ENCODE assay signal across 10 cellular contexts in the genomic region with DNA sequence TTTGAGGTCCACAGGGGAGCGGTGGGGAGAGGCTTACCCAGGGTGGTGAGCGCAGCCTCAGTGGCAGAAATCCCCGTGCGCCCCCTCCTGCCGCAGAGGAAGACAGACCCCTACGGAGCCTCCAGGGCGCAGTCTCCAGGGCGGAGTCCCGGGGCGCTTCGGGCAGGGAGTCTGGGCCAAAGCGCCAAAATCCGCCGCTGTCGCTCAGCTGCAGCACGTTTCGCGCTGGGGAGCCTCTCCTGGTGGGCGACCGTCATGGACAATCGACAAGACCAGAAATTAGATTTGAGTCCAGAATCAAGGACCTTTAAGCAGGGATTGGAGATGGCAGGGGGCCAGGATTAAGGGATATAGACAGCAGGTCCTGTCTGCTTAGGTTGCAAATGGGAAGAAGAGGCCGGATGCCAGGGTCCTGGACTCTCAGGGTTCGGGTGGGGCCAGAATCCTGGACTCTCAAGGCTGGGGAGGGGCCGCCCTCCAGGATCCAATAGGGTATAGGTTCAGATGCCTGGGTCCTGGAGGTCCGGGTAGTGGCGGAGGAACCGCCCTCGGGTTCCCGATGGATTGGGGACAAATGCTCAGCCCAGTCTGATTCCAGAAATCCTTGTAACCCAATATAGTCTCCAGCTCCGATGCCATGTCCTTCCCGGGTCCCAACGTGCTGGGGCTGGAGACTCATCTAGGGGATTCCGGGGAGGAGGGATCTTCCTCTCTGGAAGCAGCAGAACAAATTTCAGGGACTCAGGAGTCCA. TPM values are rescaled to one million over a fixed set of nuclear protein-coding genes. Genes with fewer than 3 reads are reported as not detected.
DNase-seq lines count a peak whose midpoint lies in the region; ATAC-seq and TF ChIP-seq lines count a peak whose summit lies in the region.
"Had no signal": no experiment of that assay in that cellular context is flagged by ENCODE, and none has a peak within 500 bp of the region (broad histone marks: within the 10 kb centered on the region; RNA-seq: fewer than 3 reads in every experiment).

No MANE protein-coding gene starts in this region.

- in situ Hi-C loops in brain microvascular endothelial cell (cut with HindIII; ENCODE audit: low pct_ligation_motif_present, low sequenced_read_pairs) (no loop called here), transverse colon (cut with MboI; ENCODE audit: low pct_ligation_motif_present in 1 of 4, low pct_unique_long_range_greater_than_20kb in 1 of 4, low sequenced_read_pairs in 3 of 4) (loop anchor here in 3 of 4 donors (5.0 kb wide), 3 partner anchors 56 to 116 kb away; no protein-coding TSS in a partner anchor)

- no peak overlapping the region for H3K4me3 Mint-ChIP-seq in neural progenitor cell

- H3K79me2 ChIP-seq in MM.1S (ENCODE audit: low read length) (no peaks in the 10 kb centered on the region), neural progenitor cell (ENCODE audit: low read depth) (no peaks in the 10 kb centered on the region)

- H3K4me3 ChIP-seq in MM.1S (ENCODE audit: low read length) (no peak overlapping the region), brain microvascular endothelial cell (ENCODE audit: low read depth, low read length) (no peak overlapping the region), neural progenitor cell (peak overlapping the region; percentile 37), transverse colon (no peak overlapping the region)

- no peaks in the 10 kb centered on the region for H3K4me1 Mint-ChIP-seq in neural progenitor cell

- no peaks in the 10 kb centered on the region for H3K9me3 Mint-ChIP-seq in neural progenitor cell

- 11% methylated on average over 27 of the region's 33 CpGs; no CpG with 5 or more reads in 1 of the 2 donors for whole genome bisulfite sequencing in transverse colon (ENCODE audit: low coverage in 1 of 2), 2 donors

- DNase-seq in DMS 273 (lab: John Stamatoyannopoulos, UW; ENCODE audit: unreplicated experiment) (peak; percentile 47), DMS 273 treated with DMSO at 0.1 percent for 48 hours (lab: John Stamatoyannopoulos, UW) (no peak), MM.1S (no peak), brain microvascular endothelial cell (no peak), neural progenitor cell (ENCODE audit: low spot score) (peak; percentile 43), occipital lobe (lab: John Stamatoyannopoulos, UW) (no peak), transverse colon (no peak)
- DNase-seq: DMS79 treated with DMSO at 0.1 percent for 48 hours had no signal

- H3K9ac ChIP-seq in MM.1S (ENCODE audit: low read length) = no peak overlapping the region
- no peak overlapping the region for H3K9ac ChIP-seq in neural progenitor cell

- intact Hi-C loops in transverse colon (cut with DNase I; ENCODE audit: low total_unique reads) = loop anchor here (5.0 kb wide), 1 partner anchor 51 kb away; no protein-coding TSS in a partner anchor

- H3K4me1 ChIP-seq in MM.1S (ENCODE audit: low read length) (peaks cover 20% of the 10 kb centered on the region), neural progenitor cell (no peaks in the 10 kb centered on the region), transverse colon (peaks cover 0 to 12% (median 7%) of the 10 kb centered on the region in 4 donors)

- H3K27ac ChIP-seq in MM.1S (ENCODE audit: low read length) = no peak overlapping the region
- no peak overlapping the region for H3K27ac ChIP-seq in brain microvascular endothelial cell
- no peak overlapping the region for H3K27ac ChIP-seq in neural progenitor cell
- no peak overlapping the region for H3K27ac ChIP-seq in transverse colon
- H3K27ac ChIP-seq: 22Rv1 had no signal

- H3K27me3 ChIP-seq in MM.1S (replicated peaks; ENCODE audit: insufficient read depth, low read length) (peaks cover 56% of the 10 kb centered on the region), brain microvascular endothelial cell (replicated peaks) (peaks cover 34% of the 10 kb centered on the region), neural progenitor cell (peaks cover 73% of the 10 kb centered on the region), transverse colon (peaks cover 73% of the 10 kb centered on the region)

- H4K20me1 ChIP-seq in MM.1S (ENCODE audit: insufficient read depth, low read length) (no peaks in the 10 kb centered on the region), neural progenitor cell (ENCODE audit: low read depth) (no peaks in the 10 kb centered on the region)

- no peak for TF ChIP-seq POLR2A in transverse colon (IDR thresholded peaks at IDR 0.05)

- no peaks in the 10 kb centered on the region for H3K36me3 ChIP-seq in MM.1S (replicated peaks; ENCODE audit: insufficient read depth, low read length)
- no peaks in the 10 kb centered on the region for H3K36me3 ChIP-seq in brain microvascular endothelial cell (replicated peaks)
- H3K36me3 ChIP-seq in neural progenitor cell = no peaks in the 10 kb centered on the region
- H3K36me3 ChIP-seq in transverse colon = no peaks in the 10 kb centered on the region

- no peak for ATAC-seq in GM18861 (IDR thresholded peaks at IDR 0.05; ENCODE audit: unreplicated experiment)

- H3K9me3 ChIP-seq in MM.1S (replicated peaks; ENCODE audit: insufficient read depth, low read length) (no peaks in the 10 kb centered on the region), neural progenitor cell (ENCODE audit: low read depth) (no peaks in the 10 kb centered on the region), transverse colon (no peaks in the 10 kb centered on the region)

- TF ChIP-seq CTCF in MM.1S (IDR thresholded peaks at IDR 0.05; ENCODE audit: low read length) (no peak), brain microvascular endothelial cell (IDR thresholded peaks at IDR 0.05; ENCODE audit: low read depth, low read length, missing control alignments) (peak; percentile 12), neural progenitor cell (IDR thresholded peaks at IDR 0.05) (peak; percentile 23), transverse colon (IDR thresholded peaks at IDR 0.05) (no peak)

- H3K9me2 ChIP-seq in MM.1S (replicated peaks; ENCODE audit: insufficient read depth, low read length) = no peaks in the 10 kb centered on the region

- no peak for TF ChIP-seq EP300 in transverse colon (IDR thresholded peaks at IDR 0.05; ENCODE audit: low read depth)

- H3K27ac Mint-ChIP-seq in neural progenitor cell = no peak overlapping the region

- peaks cover 9% of the 10 kb centered on the region; the same call in 1 of the 2 replicates for H3F3A ChIP-seq in MM.1S (ENCODE audit: insufficient read depth, low read length)
- peaks cover 8% of the 10 kb centered on the region for H3F3A ChIP-seq in neural progenitor cell (ENCODE audit: low read depth)

- peaks cover 39% of the 10 kb centered on the region for H3K27me3 Mint-ChIP-seq in neural progenitor cell (ENCODE audit: insufficient read depth, low read depth)

- H3K4me2 ChIP-seq in MM.1S (ENCODE audit: low read depth, low read length) = peak overlapping the region; percentile 35
- peak overlapping the region; percentile 73 for H3K4me2 ChIP-seq in neural progenitor cell

- H2AFZ ChIP-seq in MM.1S (ENCODE audit: low read length) = no peak overlapping the region
- H2AFZ ChIP-seq in neural progenitor cell (replicated peaks) = peak overlapping the region; percentile 81

- no peaks in the 10 kb centered on the region for H3K36me3 Mint-ChIP-seq in neural progenitor cell

RNA-seq across cellular contexts. Expression of gene HLA-E, which starts 7.9 kb away (rescaled TPM):
- total RNA-seq in neural progenitor cell (ENCODE audit: low replicate concordance) (24.8 and 43.1 TPM in 2 replicates), occipital lobe (29.8 TPM), transverse colon (100 to 1,000 TPM; 248 to 610 (median 493) TPM)

Comparison
In these comparisons a context has a peak if more than half of its experiments do, and no peak if none do; other contexts are left out.
1. DNase-seq: peak in DMS 273 (single experiment) and neural progenitor cell (single experiment); none in DMS 273 treated with DMSO at 0.1 percent for 48 hours (single experiment), MM.1S (single experiment), brain microvascular endothelial cell (single experiment), occipital lobe (single experiment) and transverse colon (single experiment).
2. CTCF ChIP-seq: peak in brain microvascular endothelial cell (single experiment) and neural progenitor cell (single experiment); none in MM.1S (single experiment) and transverse colon (0 of 5).